ENCODE assay signal across 19 cellular contexts in the genomic region with DNA sequence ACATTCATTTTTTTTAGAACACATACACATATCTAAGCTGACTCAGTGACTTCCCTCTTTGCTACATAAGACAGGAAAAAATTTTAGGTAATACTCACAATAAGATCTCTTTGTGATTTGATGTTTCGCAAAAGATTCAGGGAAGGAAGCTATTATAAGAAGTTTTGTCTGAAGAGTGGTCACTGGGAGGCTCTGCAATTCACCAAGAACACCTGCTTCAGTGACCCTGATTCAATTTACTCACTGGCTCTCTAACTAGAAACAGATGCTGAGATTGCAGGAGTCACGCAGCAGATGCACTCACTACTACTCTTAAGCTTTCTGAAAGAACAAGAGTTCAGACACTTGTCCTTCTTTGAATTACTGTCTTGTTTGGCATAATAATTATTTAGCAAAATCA.
DNase-seq lines count a peak whose midpoint lies in the region; ATAC-seq and TF ChIP-seq lines count a peak whose summit lies in the region.
"Had no signal": no experiment of that assay in that cellular context is flagged by ENCODE, and none has a peak within 500 bp of the region (broad histone marks: within the 10 kb centered on the region; RNA-seq: fewer than 3 reads in every experiment).

No MANE protein-coding gene starts in this region.

- ATAC-seq in left ventricle myocardium superior (peak; percentile 57), HG03280 (IDR thresholded peaks at IDR 0.05; ENCODE audit: unreplicated experiment) (no peak), GM21576 (IDR thresholded peaks at IDR 0.05; ENCODE audit: unreplicated experiment) (no peak)
- ATAC-seq: activated T-cell treated with anti-CD3 and anti-CD28 coated beads, Interleukin-2, amount 50 U/mL, for 72 hours; foreskin keratinocyte had no signal

- TF ChIP-seq CTCF in left ventricle myocardium inferior (IDR thresholded peaks at IDR 0.05; ENCODE audit: borderline replicate concordance), result no peak

- no peaks in the 10 kb centered on the region for H3K27me3 ChIP-seq in left ventricle myocardium inferior (ENCODE audit: low read depth)
- H3K27me3 ChIP-seq: adrenal gland, foreskin keratinocyte, pancreas, spleen had no signal

- H3K4me1 ChIP-seq in left ventricle myocardium inferior, result peaks cover 12% of the 10 kb centered on the region
- H3K4me1 ChIP-seq: foreskin keratinocyte, spleen had no signal

- no peak overlapping the region for H3K27ac ChIP-seq in left ventricle myocardium inferior (replicated peaks)
- H3K27ac ChIP-seq: adrenal gland, C4-2B, foreskin keratinocyte, spleen had no signal

- DNase-seq in left ventricle myocardium superior (no peak), left ventricle myocardium inferior (no peak), NOMO-1 treated with DMSO at 0.1 percent for 48 hours (lab: John Stamatoyannopoulos, UW; ENCODE audit: unreplicated experiment) (peak; percentile 32), fibroblast of peridontal ligament (ENCODE audit: extremely low read depth) (peak; percentile 66), H4 (ENCODE audit: low spot score) (no peak), SW480 (ENCODE audit: low spot score) (no peak)
- DNase-seq: activated CD4-positive, alpha-beta T cell treated with anti-CD3 and anti-CD28 coated beads, Interleukin-2, amount 50 U/mL, for 4 hours; activated T-cell treated with anti-CD3 and anti-CD28 coated beads, Interleukin-2, amount 50 U/mL, for 72 hours; adrenal gland; cortex of kidney; foreskin keratinocyte; MM.1S; NCI-H2081; pancreas; SIG-M5; spleen had no signal

- no peaks in the 10 kb centered on the region for H3K36me3 ChIP-seq in left ventricle myocardium inferior
- H3K36me3 ChIP-seq: adrenal gland, pancreas, spleen had no signal

- H3K4me3 ChIP-seq in left ventricle myocardium inferior, result no peak overlapping the region
- H3K4me3 ChIP-seq: adrenal gland, pancreas, spleen had no signal

- intact Hi-C loops in left ventricle myocardium superior (cut with micrococcal nuclease) (no loop called here), left ventricle myocardium inferior (cut with micrococcal nuclease) (no loop called here)

- no peaks in the 10 kb centered on the region for H3K9me3 ChIP-seq in left ventricle myocardium inferior (replicated peaks)
- H3K9me3 ChIP-seq: adrenal gland, pancreas, spleen had no signal

Comparison
In these comparisons a context has a peak if more than half of its experiments do, and no peak if none do; other contexts are left out.
1. DNase-seq: peak in NOMO-1 treated with DMSO at 0.1 percent for 48 hours (single experiment) and fibroblast of peridontal ligament (single experiment); none in left ventricle myocardium superior (single experiment), left ventricle myocardium inferior (single experiment), H4 (single experiment) and SW480 (single experiment).